ENCODE assay signal across 30 cellular contexts in genomic region chr10:111706331-111706730, GRCh38.
"Had no signal": no experiment of that assay in that cellular context is flagged by ENCODE, and none has a peak within 500 bp of the region (broad histone marks: within the 10 kb centered on the region; RNA-seq: fewer than 3 reads in every experiment).

No MANE protein-coding gene starts in this region.

- H3K9me3 ChIP-seq: adrenal gland, body of pancreas, breast epithelium had no signal

- H3K36me3 ChIP-seq: adrenal gland, brain microvascular endothelial cell, breast epithelium had no signal

- H3K27me3 ChIP-seq: adrenal gland, body of pancreas, brain microvascular endothelial cell, breast epithelium had no signal

- H3K4me1 ChIP-seq: adrenal gland, body of pancreas, breast epithelium had no signal

- DNase-seq: activated B cell treated with CpG ODN at 0.5 μM for 24 hours; activated CD4-positive, alpha-beta memory T cell treated with anti-CD3 and anti-CD28 coated beads, Interleukin-2, amount 10 ng/mL, durations not matched to agents 7 days and 5 days; activated CD4-positive, alpha-beta T cell treated with anti-CD3 and anti-CD28 coated beads for 4 hours; activated CD4-positive, alpha-beta T cell treated with anti-CD3 and anti-CD28 coated beads, Interleukin-2, amount 10 ng/mL, durations not matched to agents 24 days and 14 days; activated CD4-positive, alpha-beta T cell treated with anti-CD3 and anti-CD28 coated beads, Interleukin-2, amount 50 U/mL, for 1 hour; activated CD4-positive, alpha-beta T cell treated with anti-CD3 and anti-CD28 coated beads, Interleukin-2, amount 50 U/mL, for 4 hours; activated CD4-positive, CD25-positive, alpha-beta regulatory T cell treated with anti-CD3 and anti-CD28 coated beads, Interleukin-2, amount 50 U/mL, for 72 hours; activated CD8-positive, alpha-beta memory T cell treated with anti-CD3 and anti-CD28 coated beads for 24 hours; activated CD8-positive, alpha-beta memory T cell treated with anti-CD3 and anti-CD28 coated beads, Interleukin-2, amount 10 ng/mL, durations not matched to agents 7 days and 5 days; activated CD8-positive, alpha-beta memory T cell treated with anti-CD3 and anti-CD28 coated beads, Interleukin-2, amount 50 U/mL, for 48 hours; activated CD8-positive, alpha-beta T cell treated with anti-CD3 and anti-CD28 coated beads, Interleukin-2, amount 10 ng/mL, durations not matched to agents 7 days and 5 days; activated effector memory CD4-positive, alpha-beta T cell treated with Interleukin-2 at 50 U/mL for 16 hours; activated gamma-delta T cell; activated naive CD4-positive, alpha-beta T cell treated with anti-CD3 and anti-CD28 coated beads, Interleukin-2, amount 10 ng/mL, durations not matched to agents 7 days and 5 days; activated naive CD4-positive, alpha-beta T cell treated with Interleukin-2 at 50 U/mL for 16 hours; activated naive CD8-positive, alpha-beta T cell treated with anti-CD3 and anti-CD28 coated beads, Interleukin-2, amount 10 ng/mL, durations not matched to agents 7 days and 5 days; activated naive CD8-positive, alpha-beta T cell treated with anti-CD3 and anti-CD28 coated beads, Interleukin-2, amount 50 U/mL, for 24 hours; activated T-cell treated with anti-CD3 and anti-CD28 coated beads, Interleukin-2, amount 50 U/mL, for 24 hours; activated T-cell treated with anti-CD3 and anti-CD28 coated beads, Interleukin-2, amount 50 U/mL, for 48 hours; adrenal gland; amniotic stem cell; aorta; body of pancreas; brain microvascular endothelial cell; central memory CD4-positive, alpha-beta T cell; T-helper 1 cell; T-helper 2 cell; T-helper 9 cell had no signal

- H3K27ac ChIP-seq: adrenal gland, body of pancreas, brain microvascular endothelial cell, breast epithelium, VCaP had no signal

- ATAC-seq: activated CD8-positive, alpha-beta memory T cell treated with anti-CD3 and anti-CD28 coated beads, Interleukin-2, amount 10 ng/mL, durations not matched to agents 7 days and 5 days; activated CD8-positive, alpha-beta T cell treated with anti-CD3 and anti-CD28 coated beads, Interleukin-2, amount 10 ng/mL, durations not matched to agents 7 days and 5 days; activated naive CD8-positive, alpha-beta T cell treated with anti-CD3 and anti-CD28 coated beads, Interleukin-2, amount 50 U/mL, for 24 hours; body of pancreas had no signal

- H3K4me3 ChIP-seq: adrenal gland, body of pancreas, breast epithelium had no signal
